ENCODE assay signal across 1 cellular context in the genomic region with DNA sequence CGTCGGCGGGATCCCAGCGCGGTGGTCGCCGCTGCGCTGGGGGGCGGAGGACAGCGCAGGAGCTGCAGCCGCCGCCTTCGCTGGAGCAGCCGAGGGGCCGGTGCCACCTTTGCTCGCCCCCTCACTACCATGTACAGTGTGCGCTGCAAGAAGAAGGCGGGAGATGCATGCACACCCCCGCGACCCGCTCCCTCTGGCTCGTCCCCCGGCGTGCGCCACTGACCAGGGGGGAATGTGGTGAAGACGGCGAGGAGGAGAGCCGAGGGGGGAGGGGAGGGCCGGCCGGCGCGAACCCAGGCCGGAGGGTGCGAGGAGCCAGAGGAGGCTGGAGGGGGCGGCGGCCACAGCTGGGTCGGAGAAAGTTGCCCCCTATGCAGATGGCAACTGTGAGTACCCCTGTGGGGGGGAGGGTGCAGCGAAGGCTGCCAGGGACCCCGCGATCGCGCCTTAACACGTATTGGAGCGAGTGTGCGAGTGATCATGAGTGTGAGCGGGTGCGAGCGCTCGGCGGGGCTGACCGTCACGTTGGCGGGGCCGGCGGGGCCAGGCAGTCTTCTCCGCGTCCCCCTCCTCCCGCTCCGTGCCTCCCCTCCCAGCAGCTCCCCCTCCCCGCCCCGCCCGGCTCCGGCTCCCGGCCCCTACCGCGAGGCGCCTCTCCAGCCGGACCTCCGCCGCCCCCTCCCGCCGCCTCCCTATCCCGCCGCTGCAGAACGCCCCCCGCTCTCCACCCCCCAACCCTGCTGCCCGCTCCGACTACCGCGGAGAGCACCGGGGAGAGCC.
TF ChIP-seq lines count a peak whose summit lies in the region.

No MANE protein-coding gene starts in this region.

TF ChIP-seq in HEK293, 187 proteins besides CTCF, POLR2A, EP300 and RAD21 (continued from another document and continues in another):
- TF ChIP-seq AEBP2 (tag by site-specific recombination; IDR thresholded peaks at IDR 0.05; ENCODE audit: borderline replicate concordance) = no peak
- no peak for TF ChIP-seq OVOL3 (tag by site-specific recombination; IDR thresholded peaks at IDR 0.05)
- TF ChIP-seq MYNN (tag by site-specific recombination; IDR thresholded peaks at IDR 0.05; ENCODE audit: borderline replicate concordance) = no peak
- 0 out of 2 replicates have a peak, but pooled peaks have one; percentile 15 for TF ChIP-seq ZNF18 (tag by site-specific recombination; IDR thresholded peaks at IDR 0.05)
- TF ChIP-seq ZNF354C (tag by site-specific recombination; IDR thresholded peaks at IDR 0.05; ENCODE audit: borderline replicate concordance, low read depth) = no peak
- TF ChIP-seq ZFHX2 (tag by site-specific recombination; conservative IDR thresholded peaks at IDR 0.05) = peak; percentile 55
- TF ChIP-seq ZEB2 (tag by site-specific recombination; IDR thresholded peaks at IDR 0.05) = no peak
- no peak for TF ChIP-seq ZNF302 (tag by site-specific recombination; IDR thresholded peaks at IDR 0.05; ENCODE audit: low read depth)
- TF ChIP-seq HIC1 (tag by site-specific recombination; IDR thresholded peaks at IDR 0.05) = peak; percentile 47; the same call in 1 of the 2 replicates
- TF ChIP-seq, protein P1, sequence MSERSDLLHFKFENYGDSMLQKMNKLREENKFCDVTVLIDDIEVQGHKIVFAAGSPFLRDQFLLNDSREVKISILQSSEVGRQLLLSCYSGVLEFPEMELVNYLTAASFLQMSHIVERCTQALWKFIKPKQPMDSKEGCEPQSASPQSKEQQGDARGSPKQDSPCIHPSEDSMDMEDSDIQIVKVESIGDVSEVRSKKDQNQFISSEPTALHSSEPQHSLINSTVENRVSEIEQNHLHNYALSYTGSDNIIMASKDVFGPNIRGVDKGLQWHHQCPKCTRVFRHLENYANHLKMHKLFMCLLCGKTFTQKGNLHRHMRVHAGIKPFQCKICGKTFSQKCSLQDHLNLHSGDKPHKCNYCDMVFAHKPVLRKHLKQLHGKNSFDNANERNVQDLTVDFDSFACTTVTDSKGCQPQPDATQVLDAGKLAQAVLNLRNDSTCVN (tag by site-specific recombination; optimal IDR thresholded peaks at IDR 0.05) = peak; percentile 74
- no peak for TF ChIP-seq ZNF776 (tag by site-specific recombination; IDR thresholded peaks at IDR 0.05; ENCODE audit: borderline replicate concordance)
- TF ChIP-seq ZXDB (tag by site-specific recombination; IDR thresholded peaks at IDR 0.05) = no peak
- peak; percentile 85 for TF ChIP-seq GLIS2 (tag by site-specific recombination; IDR thresholded peaks at IDR 0.05)
- TF ChIP-seq ZNF175 (tag by site-specific recombination; IDR thresholded peaks at IDR 0.05) = no peak
- no peak for TF ChIP-seq ZBTB10 (tag by site-specific recombination; IDR thresholded peaks at IDR 0.05)
- TF ChIP-seq, protein P2, sequence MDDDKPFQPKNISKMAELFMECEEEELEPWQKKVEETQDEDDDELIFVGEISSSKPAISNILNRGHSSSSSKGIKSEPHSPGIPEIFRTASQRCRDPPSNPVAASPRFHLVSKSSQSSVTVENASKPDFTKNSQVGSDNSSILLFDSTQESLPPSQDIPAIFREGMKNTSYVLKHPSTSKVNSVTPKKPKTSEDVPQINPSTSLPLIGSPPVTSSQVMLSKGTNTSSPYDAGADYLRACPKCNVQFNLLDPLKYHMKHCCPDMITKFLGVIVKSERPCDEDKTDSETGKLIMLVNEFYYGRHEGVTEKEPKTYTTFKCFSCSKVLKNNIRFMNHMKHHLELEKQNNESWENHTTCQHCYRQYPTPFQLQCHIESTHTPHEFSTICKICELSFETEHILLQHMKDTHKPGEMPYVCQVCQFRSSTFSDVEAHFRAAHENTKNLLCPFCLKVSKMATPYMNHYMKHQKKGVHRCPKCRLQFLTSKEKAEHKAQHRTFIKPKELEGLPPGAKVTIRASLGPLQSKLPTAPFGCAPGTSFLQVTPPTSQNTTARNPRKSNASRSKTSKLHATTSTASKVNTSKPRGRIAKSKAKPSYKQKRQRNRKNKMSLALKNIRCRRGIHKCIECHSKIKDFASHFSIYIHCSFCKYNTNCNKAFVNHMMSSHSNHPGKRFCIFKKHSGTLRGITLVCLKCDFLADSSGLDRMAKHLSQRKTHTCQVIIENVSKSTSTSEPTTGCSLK (tag by site-specific recombination; IDR thresholded peaks at IDR 0.05) = no peak
- TF ChIP-seq ZNF624 (tag by site-specific recombination; IDR thresholded peaks at IDR 0.05) = no peak
- no peak for TF ChIP-seq KLF10 (tag by site-specific recombination; IDR thresholded peaks at IDR 0.05)
- TF ChIP-seq ZNF518A (tag by site-specific recombination; conservative IDR thresholded peaks at IDR 0.05; ENCODE audit: low read depth) = no peak
- TF ChIP-seq, protein P3, sequence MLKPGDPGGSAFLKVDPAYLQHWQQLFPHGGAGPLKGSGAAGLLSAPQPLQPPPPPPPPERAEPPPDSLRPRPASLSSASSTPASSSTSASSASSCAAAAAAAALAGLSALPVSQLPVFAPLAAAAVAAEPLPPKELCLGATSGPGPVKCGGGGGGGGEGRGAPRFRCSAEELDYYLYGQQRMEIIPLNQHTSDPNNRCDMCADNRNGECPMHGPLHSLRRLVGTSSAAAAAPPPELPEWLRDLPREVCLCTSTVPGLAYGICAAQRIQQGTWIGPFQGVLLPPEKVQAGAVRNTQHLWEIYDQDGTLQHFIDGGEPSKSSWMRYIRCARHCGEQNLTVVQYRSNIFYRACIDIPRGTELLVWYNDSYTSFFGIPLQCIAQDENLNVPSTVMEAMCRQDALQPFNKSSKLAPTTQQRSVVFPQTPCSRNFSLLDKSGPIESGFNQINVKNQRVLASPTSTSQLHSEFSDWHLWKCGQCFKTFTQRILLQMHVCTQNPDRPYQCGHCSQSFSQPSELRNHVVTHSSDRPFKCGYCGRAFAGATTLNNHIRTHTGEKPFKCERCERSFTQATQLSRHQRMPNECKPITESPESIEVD (tag by site-specific recombination; IDR thresholded peaks at IDR 0.05) = no peak
- no peak for TF ChIP-seq ZNF114 (tag by site-specific recombination; IDR thresholded peaks at IDR 0.05)
- no peak for TF ChIP-seq ZNF274 (IDR thresholded peaks at IDR 0.05; ENCODE audit: low read length)
- no peak for TF ChIP-seq ZNF274 (tag by site-specific recombination; IDR thresholded peaks at IDR 0.05; ENCODE audit: borderline replicate concordance)
- TF ChIP-seq, protein P4, sequence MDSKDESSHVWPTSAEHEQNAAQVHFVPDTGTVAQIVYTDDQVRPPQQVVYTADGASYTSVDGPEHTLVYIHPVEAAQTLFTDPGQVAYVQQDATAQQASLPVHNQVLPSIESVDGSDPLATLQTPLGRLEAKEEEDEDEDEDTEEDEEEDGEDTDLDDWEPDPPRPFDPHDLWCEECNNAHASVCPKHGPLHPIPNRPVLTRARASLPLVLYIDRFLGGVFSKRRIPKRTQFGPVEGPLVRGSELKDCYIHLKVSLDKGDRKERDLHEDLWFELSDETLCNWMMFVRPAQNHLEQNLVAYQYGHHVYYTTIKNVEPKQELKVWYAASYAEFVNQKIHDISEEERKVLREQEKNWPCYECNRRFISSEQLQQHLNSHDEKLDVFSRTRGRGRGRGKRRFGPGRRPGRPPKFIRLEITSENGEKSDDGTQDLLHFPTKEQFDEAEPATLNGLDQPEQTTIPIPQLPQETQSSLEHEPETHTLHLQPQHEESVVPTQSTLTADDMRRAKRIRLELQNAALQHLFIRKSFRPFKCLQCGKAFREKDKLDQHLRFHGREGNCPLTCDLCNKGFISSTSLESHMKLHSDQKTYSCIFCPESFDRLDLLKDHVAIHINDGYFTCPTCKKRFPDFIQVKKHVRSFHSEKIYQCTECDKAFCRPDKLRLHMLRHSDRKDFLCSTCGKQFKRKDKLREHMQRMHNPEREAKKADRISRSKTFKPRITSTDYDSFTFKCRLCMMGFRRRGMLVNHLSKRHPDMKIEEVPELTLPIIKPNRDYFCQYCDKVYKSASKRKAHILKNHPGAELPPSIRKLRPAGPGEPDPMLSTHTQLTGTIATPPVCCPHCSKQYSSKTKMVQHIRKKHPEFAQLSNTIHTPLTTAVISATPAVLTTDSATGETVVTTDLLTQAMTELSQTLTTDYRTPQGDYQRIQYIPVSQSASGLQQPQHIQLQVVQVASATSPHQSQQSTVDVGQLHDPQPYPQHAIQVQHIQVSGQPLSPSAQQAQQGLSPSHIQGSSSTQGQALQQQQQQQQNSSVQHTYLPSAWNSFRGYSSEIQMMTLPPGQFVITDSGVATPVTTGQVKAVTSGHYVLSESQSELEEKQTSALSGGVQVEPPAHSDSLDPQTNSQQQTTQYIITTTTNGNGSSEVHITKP (tag by site-specific recombination; IDR thresholded peaks at IDR 0.05) = peak; percentile 89
- TF ChIP-seq ZNF133 (tag by site-specific recombination; IDR thresholded peaks at IDR 0.05) = no peak
- no peak for TF ChIP-seq ZNF560 (tag by site-specific recombination; IDR thresholded peaks at IDR 0.05; ENCODE audit: borderline replicate concordance)
